In the genomic region with DNA sequence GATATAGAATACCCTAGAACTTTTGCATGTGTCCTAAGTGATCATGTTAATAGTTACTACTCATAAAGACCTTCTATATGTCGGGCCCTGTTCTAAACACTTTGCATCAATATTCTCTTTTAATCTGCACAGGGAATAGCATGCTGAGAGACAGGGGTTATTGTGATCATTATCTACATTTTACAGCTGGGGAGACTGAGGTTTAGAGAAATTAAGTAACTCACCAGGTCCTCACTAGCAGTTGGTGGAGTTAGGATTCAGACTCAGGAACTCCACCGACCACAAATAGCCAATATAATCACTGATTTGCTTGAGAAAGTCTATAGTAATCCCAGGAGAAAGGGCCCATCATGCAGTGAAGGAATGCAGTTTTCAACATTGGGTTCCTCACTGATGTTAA, we compare ENCODE assay signal across 20 cellular contexts.
DNase-seq lines count a peak whose midpoint lies in the region; ATAC-seq and TF ChIP-seq lines count a peak whose summit lies in the region.
"Had no signal": no experiment of that assay in that cellular context is flagged by ENCODE, and none has a peak within 500 bp of the region (broad histone marks: within the 10 kb centered on the region; RNA-seq: fewer than 3 reads in every experiment).

No MANE protein-coding gene starts in this region.

- H3K4me2 ChIP-seq in Karpas-422 (ENCODE audit: low read depth, low read length, poor library complexity, severe bottlenecking) = no peak overlapping the region
- H3K4me2 ChIP-seq: A549 had no signal

- H3K9me3 ChIP-seq in Karpas-422 (ENCODE audit: low read length) = no peaks in the 10 kb centered on the region
- H3K9me3 ChIP-seq in thyroid gland = no peaks in the 10 kb centered on the region
- H3K9me3 ChIP-seq: A549 had no signal

- H3K27me3 ChIP-seq in Karpas-422 (ENCODE audit: low read length) (no peaks in the 10 kb centered on the region), thyroid gland (no peaks in the 10 kb centered on the region), foreskin keratinocyte (no peaks in the 10 kb centered on the region)
- H3K27me3 ChIP-seq: BLaER1 treated with 17β-estradiol and CSF1 and Interleukin-3, amounts not matched to agents 10 nM and 100 nM had no signal

- no peaks in the 10 kb centered on the region for H4K20me1 ChIP-seq in Karpas-422 (ENCODE audit: insufficient read depth, low read depth, low read length)
- H4K20me1 ChIP-seq: BLaER1 treated with 17β-estradiol and CSF1 and Interleukin-3, amounts not matched to agents 10 nM and 100 nM had no signal

- DNase-seq in natural killer cell (no peak), Karpas-422 (peak; percentile 43), thyroid gland (no peak), foreskin keratinocyte (no peak), DMS 273 treated with DMSO at 0.1 percent for 48 hours (lab: John Stamatoyannopoulos, UW) (no peak)
- no peak for DNase-seq in natural killer cell treated with Interleukin-12 subunit alpha and Interleukin-12 subunit beta and Interleukin-15 and Interleukin-18, amount 100 ng/mL, for 72 hours (ENCODE audit: low spot score)
- no peak for DNase-seq in effector memory CD8-positive, alpha-beta T cell
- DNase-seq: DMS79 treated with DMSO at 0.1 percent for 48 hours, GF-D8, GOT3, H7, HFFc6, KBM-7 had no signal

- H3K4me1 ChIP-seq in Karpas-422 (ENCODE audit: low read length) (peaks cover 23% of the 10 kb centered on the region), thyroid gland (peaks cover 7 to 33% of the 10 kb centered on the region in 2 donors), foreskin keratinocyte (no peaks in the 10 kb centered on the region)
- H3K4me1 ChIP-seq: A549 had no signal

- H3K27me3 Mint-ChIP-seq in natural killer cell (ENCODE audit: low read depth in 2 of 2) = no peaks in the 10 kb centered on the region
- no peaks in the 10 kb centered on the region for H3K27me3 Mint-ChIP-seq in natural killer cell treated with Interleukin-12 subunit alpha and Interleukin-12 subunit beta and Interleukin-15 and Interleukin-18, amount 100 ng/mL, for 72 hours
- H3K27me3 Mint-ChIP-seq in effector memory CD8-positive, alpha-beta T cell = no peaks in the 10 kb centered on the region
- H3K27me3 Mint-ChIP-seq: IgD-negative memory B cell had no signal

- no peaks in the 10 kb centered on the region for H3K9me3 Mint-ChIP-seq in natural killer cell
- H3K9me3 Mint-ChIP-seq in natural killer cell treated with Interleukin-12 subunit alpha and Interleukin-12 subunit beta and Interleukin-15 and Interleukin-18, amount 100 ng/mL, for 72 hours = no peaks in the 10 kb centered on the region
- H3K9me3 Mint-ChIP-seq in effector memory CD8-positive, alpha-beta T cell = no peaks in the 10 kb centered on the region
- H3K9me3 Mint-ChIP-seq: IgD-negative memory B cell had no signal

- intact Hi-C loops in natural killer cell (cut with micrococcal nuclease) = no loop called here
- intact Hi-C loops in thyroid gland (cut with DNase I) = no loop called here

- H2AFZ ChIP-seq in Karpas-422 (ENCODE audit: low read length) = no peak overlapping the region

- H3K27ac ChIP-seq in Karpas-422 (ENCODE audit: low read length) (no peak overlapping the region), thyroid gland (peak overlapping the region in 2 of 3 donors; percentile 75 to 90), foreskin keratinocyte (no peak overlapping the region)
- H3K27ac ChIP-seq: 22Rv1, A549 had no signal

- no peak overlapping the region for H3K4me3 Mint-ChIP-seq in natural killer cell
- H3K4me3 Mint-ChIP-seq in natural killer cell treated with Interleukin-12 subunit alpha and Interleukin-12 subunit beta and Interleukin-15 and Interleukin-18, amount 100 ng/mL, for 72 hours = no peak overlapping the region
- no peak overlapping the region for H3K4me3 Mint-ChIP-seq in effector memory CD8-positive, alpha-beta T cell
- H3K4me3 Mint-ChIP-seq: HFFc6, IgD-negative memory B cell had no signal

- H3K9me2 ChIP-seq in Karpas-422 (replicated peaks; ENCODE audit: insufficient read depth, low read length) = no peaks in the 10 kb centered on the region; the same call in none of the 2 replicates

- H3K36me3 ChIP-seq in Karpas-422 (ENCODE audit: insufficient read depth, low read length) (no peaks in the 10 kb centered on the region), thyroid gland (no peaks in the 10 kb centered on the region)
- H3K36me3 ChIP-seq: BLaER1 treated with 17β-estradiol and CSF1 and Interleukin-3, amounts not matched to agents 10 nM and 100 nM had no signal

- TF ChIP-seq CTCF in natural killer cell (IDR thresholded peaks at IDR 0.05) (no peak), thyroid gland (IDR thresholded peaks at IDR 0.05) (no peak), foreskin keratinocyte (conservative IDR thresholded peaks at IDR 0.05) (no peak)

- H3K79me2 ChIP-seq in Karpas-422 (ENCODE audit: low read length) = no peaks in the 10 kb centered on the region

- no peak for TF ChIP-seq POLR2A in thyroid gland (IDR thresholded peaks at IDR 0.05)

- ATAC-seq in natural killer cell = no peak
- ATAC-seq in natural killer cell treated with Interleukin-12 subunit alpha and Interleukin-12 subunit beta and Interleukin-15 and Interleukin-18, amount 100 ng/mL, for 72 hours = no peak
- no peak for ATAC-seq in effector memory CD8-positive, alpha-beta T cell (replicated peaks)
- ATAC-seq in foreskin keratinocyte = no peak
- ATAC-seq in GM19455 (IDR thresholded peaks at IDR 0.05; ENCODE audit: unreplicated experiment) = no peak
- ATAC-seq: A549, HCT116, HepG2 had no signal

- WGBS in thyroid gland, 2 donors = 92 to 93% methylated on average over 2 of the region's 2 CpGs

- peaks cover 75 to 79% of the 10 kb centered on the region in 2 donors for H3K4me1 Mint-ChIP-seq in natural killer cell
- H3K4me1 Mint-ChIP-seq in natural killer cell treated with Interleukin-12 subunit alpha and Interleukin-12 subunit beta and Interleukin-15 and Interleukin-18, amount 100 ng/mL, for 72 hours (ENCODE audit: low read depth in 2 of 2) = peaks cover 66 to 75% of the 10 kb centered on the region in 2 donors
- H3K4me1 Mint-ChIP-seq in effector memory CD8-positive, alpha-beta T cell (ENCODE audit: low read depth in 2 of 2) = peaks cover 66 to 70% of the 10 kb centered on the region in 2 donors

- no peak overlapping the region for H3K4me3 ChIP-seq in Karpas-422 (ENCODE audit: low read length)
- H3K4me3 ChIP-seq in thyroid gland (replicated peaks in 1 of 3) = no peak overlapping the region
- H3K4me3 ChIP-seq: A549; BLaER1 treated with 17β-estradiol and CSF1 and Interleukin-3, amounts not matched to agents 10 nM and 100 nM had no signal

- no peak overlapping the region for H3K9ac ChIP-seq in Karpas-422 (ENCODE audit: low read length)
- H3K9ac ChIP-seq: BLaER1 treated with 17β-estradiol and CSF1 and Interleukin-3, amounts not matched to agents 10 nM and 100 nM had no signal

- H3K36me3 Mint-ChIP-seq in natural killer cell = no peaks in the 10 kb centered on the region
- no peaks in the 10 kb centered on the region for H3K36me3 Mint-ChIP-seq in natural killer cell treated with Interleukin-12 subunit alpha and Interleukin-12 subunit beta and Interleukin-15 and Interleukin-18, amount 100 ng/mL, for 72 hours
- H3K36me3 Mint-ChIP-seq in effector memory CD8-positive, alpha-beta T cell (ENCODE audit: insufficient read depth) = no peaks in the 10 kb centered on the region
- H3K36me3 Mint-ChIP-seq: IgD-negative memory B cell had no signal

- peak overlapping the region; percentile 90 to 92 for H3K27ac Mint-ChIP-seq in natural killer cell
- H3K27ac Mint-ChIP-seq in natural killer cell treated with Interleukin-12 subunit alpha and Interleukin-12 subunit beta and Interleukin-15 and Interleukin-18, amount 100 ng/mL, for 72 hours = peak overlapping the region in 1 of 2 donors; percentile 94
- peak overlapping the region; percentile 87 to 99 for H3K27ac Mint-ChIP-seq in effector memory CD8-positive, alpha-beta T cell
- H3K27ac Mint-ChIP-seq: HFFc6 had no signal

Comparison
In these comparisons a context has a peak if more than half of its experiments do, and no peak if none do; other contexts are left out.
1. H3K27ac ChIP-seq: peak in thyroid gland (2 of 3); none in Karpas-422 (single experiment) and foreskin keratinocyte (single experiment).